In genomic region chr9:93278164-93278563, GRCh38 we compare ENCODE assay signal across 14 cellular contexts.
DNase-seq lines count a peak whose midpoint lies in the region; ATAC-seq and TF ChIP-seq lines count a peak whose summit lies in the region.
"Had no signal": no experiment of that assay in that cellular context is flagged by ENCODE, and none has a peak within 500 bp of the region (broad histone marks: within the 10 kb centered on the region; RNA-seq: fewer than 3 reads in every experiment).

No MANE protein-coding gene starts in this region.

- H3K36me3 ChIP-seq in colonic mucosa: no peaks in the 10 kb centered on the region
- H3K36me3 ChIP-seq in mesendoderm (ENCODE audit: control insufficient read depth, insufficient read depth, low read length): no peaks in the 10 kb centered on the region
- H3K36me3 ChIP-seq in Caco-2 (ENCODE audit: control insufficient read depth, insufficient read depth, low read length): no peaks in the 10 kb centered on the region

- H3K4me3 Mint-ChIP-seq in activated T-cell treated with anti-CD3 and anti-CD28 coated beads, Interleukin-2, amount 50 U/mL, for 4 hours: no peak overlapping the region
- H3K4me3 Mint-ChIP-seq in Caco-2 (ENCODE audit: unreplicated experiment): no peak overlapping the region
- H3K4me3 Mint-ChIP-seq: CD4-positive, alpha-beta T cell had no signal

- DNase-seq in activated T-cell treated with anti-CD3 and anti-CD28 coated beads, Interleukin-2, amount 50 U/mL, for 4 hours: peak; percentile 3
- no peak for DNase-seq in activated T-cell treated with anti-CD3 and anti-CD28 coated beads for 4 hours
- DNase-seq in colonic mucosa: peak; percentile 10
- DNase-seq in mesendoderm: peak; percentile 34
- DNase-seq in substantia nigra (lab: John Stamatoyannopoulos, UW): no peak
- no peak for DNase-seq in stimulated activated naive CD4-positive, alpha-beta T cell treated with Interleukin-2 at 50 U/mL for 16 hours (lab: John Stamatoyannopoulos, UW)
- no peak for DNase-seq in Caco-2
- DNase-seq: ACHN; C1 segment of cervical spinal cord; CD4-positive, alpha-beta T cell; DMS153; DMS79 treated with DMSO at 0.1 percent for 48 hours; GF-D8 had no signal

- H3K4ac ChIP-seq in mesendoderm (ENCODE audit: low read depth, low read length): no peak overlapping the region

- H3K4me1 Mint-ChIP-seq in activated T-cell treated with anti-CD3 and anti-CD28 coated beads, Interleukin-2, amount 50 U/mL, for 4 hours (ENCODE audit: low read depth): no peaks in the 10 kb centered on the region
- H3K4me1 Mint-ChIP-seq in Caco-2 (ENCODE audit: low read depth, unreplicated experiment): peaks cover 9% of the 10 kb centered on the region

- no peak overlapping the region for H2BK5ac ChIP-seq in mesendoderm (ENCODE audit: low read length)

- intact Hi-C loops in colonic mucosa (cut with DNase I) (loop anchor here (10.0 kb wide), 2 partner anchors 147 to 257 kb away; no protein-coding TSS in a partner anchor), Caco-2 (cut with micrococcal nuclease; ENCODE audit: unreplicated experiment) (no loop called here)

- H3K9me3 ChIP-seq in colonic mucosa: no peaks in the 10 kb centered on the region
- H3K9me3 ChIP-seq in Caco-2: no peaks in the 10 kb centered on the region

- H3K36me3 Mint-ChIP-seq in activated T-cell treated with anti-CD3 and anti-CD28 coated beads, Interleukin-2, amount 50 U/mL, for 4 hours (ENCODE audit: insufficient read depth): no peaks in the 10 kb centered on the region
- H3K36me3 Mint-ChIP-seq in Caco-2 (ENCODE audit: insufficient read depth, unreplicated experiment): no peaks in the 10 kb centered on the region

- H3K27me3 ChIP-seq in colonic mucosa: no peaks in the 10 kb centered on the region
- no peaks in the 10 kb centered on the region for H3K27me3 ChIP-seq in mesendoderm (ENCODE audit: insufficient read depth, low read length, poor library complexity)
- no peaks in the 10 kb centered on the region for H3K27me3 ChIP-seq in Caco-2 (replicated peaks; ENCODE audit: control insufficient read depth, insufficient read depth, low read length)

- no peak overlapping the region for H3K23ac ChIP-seq in mesendoderm (ENCODE audit: low read length)

- no peak overlapping the region for H3K56ac ChIP-seq in mesendoderm (ENCODE audit: low read length)

- CTCF ChIA-PET in Caco-2 (lab: Charles Lee): no interaction called here

- POLR2A ChIA-PET in Caco-2 (lab: Charles Lee): no interaction called here

- no peak for TF ChIP-seq CTCF in colonic mucosa (IDR thresholded peaks at IDR 0.05)
- TF ChIP-seq CTCF in Caco-2 (IDR thresholded peaks at IDR 0.05; ENCODE audit: insufficient read depth in 1 of 2, low read depth in 1 of 2, low read length in 1 of 2, severe bottlenecking in 1 of 2, unreplicated experiment in 1 of 2): no peak

- no peak overlapping the region for H4K8ac ChIP-seq in mesendoderm (ENCODE audit: low read depth, low read length)

- H2BK120ac ChIP-seq in mesendoderm (ENCODE audit: low read depth, low read length): no peak overlapping the region

- ATAC-seq in activated T-cell treated with anti-CD3 and anti-CD28 coated beads, Interleukin-2, amount 50 U/mL, for 4 hours: no peak
- ATAC-seq: HCT116 had no signal

- no peak overlapping the region for H3K4me2 ChIP-seq in mesendoderm (ENCODE audit: low read length)

- H3K27ac Mint-ChIP-seq in Caco-2 (ENCODE audit: unreplicated experiment): no peak overlapping the region
- H3K27ac Mint-ChIP-seq: CD4-positive, alpha-beta T cell had no signal

- H3K79me2 ChIP-seq in mesendoderm (ENCODE audit: control insufficient read depth, insufficient read depth, low read length): no peaks in the 10 kb centered on the region

- no peak overlapping the region for H3K18ac ChIP-seq in mesendoderm (ENCODE audit: low read length)

- no TSS peak for BruUV-seq in Caco-2 (replicated peaks; lab: Mats Ljungman, UMichigan)

- H3K4me1 ChIP-seq in colonic mucosa (no peaks in the 10 kb centered on the region), mesendoderm (ENCODE audit: control insufficient read depth, low read depth, low read length) (no peaks in the 10 kb centered on the region), Caco-2 (no peaks in the 10 kb centered on the region)

- peaks cover 31% of the 10 kb centered on the region for H3K27me3 Mint-ChIP-seq in activated T-cell treated with anti-CD3 and anti-CD28 coated beads, Interleukin-2, amount 50 U/mL, for 4 hours (ENCODE audit: low read depth)
- H3K27me3 Mint-ChIP-seq in Caco-2 (ENCODE audit: insufficient read depth, unreplicated experiment): no peaks in the 10 kb centered on the region

- no peaks in the 10 kb centered on the region for H3K79me1 ChIP-seq in mesendoderm (ENCODE audit: low read length)

- H3K4me3 ChIP-seq in colonic mucosa: no peak overlapping the region
- no peak overlapping the region for H3K4me3 ChIP-seq in mesendoderm (ENCODE audit: low read length)
- H3K4me3 ChIP-seq in Caco-2 (ENCODE audit: low read depth, low read length): no peak overlapping the region

- H4K5ac ChIP-seq in mesendoderm (ENCODE audit: low read length): no peak overlapping the region

- no peak overlapping the region for H3K27ac ChIP-seq in colonic mucosa
- H3K27ac ChIP-seq in mesendoderm (ENCODE audit: low read depth, low read length): no peak overlapping the region
- H3K27ac ChIP-seq in substantia nigra (ENCODE audit: low read depth, low read length, poor library complexity, severe bottlenecking): no peak overlapping the region

- no peak overlapping the region for H2AK5ac ChIP-seq in mesendoderm (ENCODE audit: low read length)

- no CpG with 5 or more reads among the region's 7 CpGs for WGBS in mesendoderm (ENCODE audit: extremely low coverage, insufficient coverage, low lambda C conversion rate)

- no peak overlapping the region for H3K9ac ChIP-seq in colonic mucosa (ENCODE audit: low read depth in 2 of 2, low read length in 2 of 2)
- no peak overlapping the region for H3K9ac ChIP-seq in mesendoderm (ENCODE audit: low read length)

- H2BK15ac ChIP-seq in mesendoderm (replicated peaks; ENCODE audit: low read depth): no peak overlapping the region

- peaks cover 3% of the 10 kb centered on the region for H3K9me3 Mint-ChIP-seq in activated T-cell treated with anti-CD3 and anti-CD28 coated beads, Interleukin-2, amount 50 U/mL, for 4 hours
- H3K9me3 Mint-ChIP-seq in Caco-2 (ENCODE audit: unreplicated experiment): no peaks in the 10 kb centered on the region

Comparison
In these comparisons a context has a peak if more than half of its experiments do, and no peak if none do; other contexts are left out.
1. DNase-seq: peak in activated T-cell treated with anti-CD3 and anti-CD28 coated beads, Interleukin-2, amount 50 U/mL, for 4 hours (single experiment), colonic mucosa (single experiment) and mesendoderm (single experiment); none in activated T-cell treated with anti-CD3 and anti-CD28 coated beads for 4 hours (single experiment), substantia nigra (0 of 49), stimulated activated naive CD4-positive, alpha-beta T cell treated with Interleukin-2 at 50 U/mL for 16 hours (single experiment) and Caco-2 (0 of 2).